In the genomic region with DNA sequence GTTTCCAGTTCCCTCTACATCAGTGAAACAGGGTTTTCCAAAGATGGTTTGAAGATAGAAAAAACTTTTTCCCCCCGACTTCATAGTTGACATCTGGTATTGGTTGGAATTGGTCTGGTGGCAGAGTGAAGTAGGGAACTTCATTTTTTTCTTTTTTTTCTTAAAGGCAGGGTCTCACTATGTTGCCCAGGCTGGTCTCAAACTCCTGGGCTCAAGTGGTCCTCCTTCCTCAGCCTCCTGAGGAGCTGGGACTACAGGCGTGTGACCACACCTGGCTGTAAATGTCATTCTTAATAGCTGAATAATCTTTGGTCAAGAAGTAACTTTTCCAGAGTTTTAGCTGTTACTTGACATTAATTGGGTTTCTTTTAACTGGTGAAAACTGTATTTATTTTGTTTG, we compare ENCODE assay signal across 2 cellular contexts.
TF ChIP-seq lines count a peak whose summit lies in the region.

No MANE protein-coding gene starts in this region.

TF ChIP-seq in WTC11, 78 proteins besides CTCF, POLR2A, EP300 and RAD21:
- TF ChIP-seq GTF2I (CRISPR knock-in tag; conservative IDR thresholded peaks at IDR 0.05) = no peak
- TF ChIP-seq ZNF121 (CRISPR knock-in tag; IDR thresholded peaks at IDR 0.05) = peak; percentile 97
- TF ChIP-seq, protein P1, sequence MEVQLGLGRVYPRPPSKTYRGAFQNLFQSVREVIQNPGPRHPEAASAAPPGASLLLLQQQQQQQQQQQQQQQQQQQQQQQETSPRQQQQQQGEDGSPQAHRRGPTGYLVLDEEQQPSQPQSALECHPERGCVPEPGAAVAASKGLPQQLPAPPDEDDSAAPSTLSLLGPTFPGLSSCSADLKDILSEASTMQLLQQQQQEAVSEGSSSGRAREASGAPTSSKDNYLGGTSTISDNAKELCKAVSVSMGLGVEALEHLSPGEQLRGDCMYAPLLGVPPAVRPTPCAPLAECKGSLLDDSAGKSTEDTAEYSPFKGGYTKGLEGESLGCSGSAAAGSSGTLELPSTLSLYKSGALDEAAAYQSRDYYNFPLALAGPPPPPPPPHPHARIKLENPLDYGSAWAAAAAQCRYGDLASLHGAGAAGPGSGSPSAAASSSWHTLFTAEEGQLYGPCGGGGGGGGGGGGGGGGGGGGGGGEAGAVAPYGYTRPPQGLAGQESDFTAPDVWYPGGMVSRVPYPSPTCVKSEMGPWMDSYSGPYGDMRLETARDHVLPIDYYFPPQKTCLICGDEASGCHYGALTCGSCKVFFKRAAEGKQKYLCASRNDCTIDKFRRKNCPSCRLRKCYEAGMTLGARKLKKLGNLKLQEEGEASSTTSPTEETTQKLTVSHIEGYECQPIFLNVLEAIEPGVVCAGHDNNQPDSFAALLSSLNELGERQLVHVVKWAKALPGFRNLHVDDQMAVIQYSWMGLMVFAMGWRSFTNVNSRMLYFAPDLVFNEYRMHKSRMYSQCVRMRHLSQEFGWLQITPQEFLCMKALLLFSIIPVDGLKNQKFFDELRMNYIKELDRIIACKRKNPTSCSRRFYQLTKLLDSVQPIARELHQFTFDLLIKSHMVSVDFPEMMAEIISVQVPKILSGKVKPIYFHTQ (CRISPR knock-in tag; IDR thresholded peaks at IDR 0.05) = 0 out of 2 replicates have a peak, but pooled peaks have one; percentile 39

TF ChIP-seq in H1, 55 proteins besides CTCF, POLR2A, EP300 and RAD21:
- TF ChIP-seq SP1 (IDR thresholded peaks at IDR 0.05; ENCODE audit: low read depth, low read length) (no peak), RBBP5 (IDR thresholded peaks at IDR 0.05; ENCODE audit: borderline replicate concordance, low read depth, low read length) (no peak), SIRT6 (IDR thresholded peaks at IDR 0.05; ENCODE audit: low read length) (no peak), SP4 (IDR thresholded peaks at IDR 0.05; ENCODE audit: low read length) (no peak), GTF2F1 (IDR thresholded peaks at IDR 0.05; ENCODE audit: borderline replicate concordance, low read depth, low read length) (no peak), CHD2 (IDR thresholded peaks at IDR 0.05; ENCODE audit: low read length) (no peak), KDM1A (IDR thresholded peaks at IDR 0.05; ENCODE audit: borderline replicate concordance, low read length) (peak; percentile 68; the same call in 1 of the 2 replicates)
- TF ChIP-seq, protein P2, sequence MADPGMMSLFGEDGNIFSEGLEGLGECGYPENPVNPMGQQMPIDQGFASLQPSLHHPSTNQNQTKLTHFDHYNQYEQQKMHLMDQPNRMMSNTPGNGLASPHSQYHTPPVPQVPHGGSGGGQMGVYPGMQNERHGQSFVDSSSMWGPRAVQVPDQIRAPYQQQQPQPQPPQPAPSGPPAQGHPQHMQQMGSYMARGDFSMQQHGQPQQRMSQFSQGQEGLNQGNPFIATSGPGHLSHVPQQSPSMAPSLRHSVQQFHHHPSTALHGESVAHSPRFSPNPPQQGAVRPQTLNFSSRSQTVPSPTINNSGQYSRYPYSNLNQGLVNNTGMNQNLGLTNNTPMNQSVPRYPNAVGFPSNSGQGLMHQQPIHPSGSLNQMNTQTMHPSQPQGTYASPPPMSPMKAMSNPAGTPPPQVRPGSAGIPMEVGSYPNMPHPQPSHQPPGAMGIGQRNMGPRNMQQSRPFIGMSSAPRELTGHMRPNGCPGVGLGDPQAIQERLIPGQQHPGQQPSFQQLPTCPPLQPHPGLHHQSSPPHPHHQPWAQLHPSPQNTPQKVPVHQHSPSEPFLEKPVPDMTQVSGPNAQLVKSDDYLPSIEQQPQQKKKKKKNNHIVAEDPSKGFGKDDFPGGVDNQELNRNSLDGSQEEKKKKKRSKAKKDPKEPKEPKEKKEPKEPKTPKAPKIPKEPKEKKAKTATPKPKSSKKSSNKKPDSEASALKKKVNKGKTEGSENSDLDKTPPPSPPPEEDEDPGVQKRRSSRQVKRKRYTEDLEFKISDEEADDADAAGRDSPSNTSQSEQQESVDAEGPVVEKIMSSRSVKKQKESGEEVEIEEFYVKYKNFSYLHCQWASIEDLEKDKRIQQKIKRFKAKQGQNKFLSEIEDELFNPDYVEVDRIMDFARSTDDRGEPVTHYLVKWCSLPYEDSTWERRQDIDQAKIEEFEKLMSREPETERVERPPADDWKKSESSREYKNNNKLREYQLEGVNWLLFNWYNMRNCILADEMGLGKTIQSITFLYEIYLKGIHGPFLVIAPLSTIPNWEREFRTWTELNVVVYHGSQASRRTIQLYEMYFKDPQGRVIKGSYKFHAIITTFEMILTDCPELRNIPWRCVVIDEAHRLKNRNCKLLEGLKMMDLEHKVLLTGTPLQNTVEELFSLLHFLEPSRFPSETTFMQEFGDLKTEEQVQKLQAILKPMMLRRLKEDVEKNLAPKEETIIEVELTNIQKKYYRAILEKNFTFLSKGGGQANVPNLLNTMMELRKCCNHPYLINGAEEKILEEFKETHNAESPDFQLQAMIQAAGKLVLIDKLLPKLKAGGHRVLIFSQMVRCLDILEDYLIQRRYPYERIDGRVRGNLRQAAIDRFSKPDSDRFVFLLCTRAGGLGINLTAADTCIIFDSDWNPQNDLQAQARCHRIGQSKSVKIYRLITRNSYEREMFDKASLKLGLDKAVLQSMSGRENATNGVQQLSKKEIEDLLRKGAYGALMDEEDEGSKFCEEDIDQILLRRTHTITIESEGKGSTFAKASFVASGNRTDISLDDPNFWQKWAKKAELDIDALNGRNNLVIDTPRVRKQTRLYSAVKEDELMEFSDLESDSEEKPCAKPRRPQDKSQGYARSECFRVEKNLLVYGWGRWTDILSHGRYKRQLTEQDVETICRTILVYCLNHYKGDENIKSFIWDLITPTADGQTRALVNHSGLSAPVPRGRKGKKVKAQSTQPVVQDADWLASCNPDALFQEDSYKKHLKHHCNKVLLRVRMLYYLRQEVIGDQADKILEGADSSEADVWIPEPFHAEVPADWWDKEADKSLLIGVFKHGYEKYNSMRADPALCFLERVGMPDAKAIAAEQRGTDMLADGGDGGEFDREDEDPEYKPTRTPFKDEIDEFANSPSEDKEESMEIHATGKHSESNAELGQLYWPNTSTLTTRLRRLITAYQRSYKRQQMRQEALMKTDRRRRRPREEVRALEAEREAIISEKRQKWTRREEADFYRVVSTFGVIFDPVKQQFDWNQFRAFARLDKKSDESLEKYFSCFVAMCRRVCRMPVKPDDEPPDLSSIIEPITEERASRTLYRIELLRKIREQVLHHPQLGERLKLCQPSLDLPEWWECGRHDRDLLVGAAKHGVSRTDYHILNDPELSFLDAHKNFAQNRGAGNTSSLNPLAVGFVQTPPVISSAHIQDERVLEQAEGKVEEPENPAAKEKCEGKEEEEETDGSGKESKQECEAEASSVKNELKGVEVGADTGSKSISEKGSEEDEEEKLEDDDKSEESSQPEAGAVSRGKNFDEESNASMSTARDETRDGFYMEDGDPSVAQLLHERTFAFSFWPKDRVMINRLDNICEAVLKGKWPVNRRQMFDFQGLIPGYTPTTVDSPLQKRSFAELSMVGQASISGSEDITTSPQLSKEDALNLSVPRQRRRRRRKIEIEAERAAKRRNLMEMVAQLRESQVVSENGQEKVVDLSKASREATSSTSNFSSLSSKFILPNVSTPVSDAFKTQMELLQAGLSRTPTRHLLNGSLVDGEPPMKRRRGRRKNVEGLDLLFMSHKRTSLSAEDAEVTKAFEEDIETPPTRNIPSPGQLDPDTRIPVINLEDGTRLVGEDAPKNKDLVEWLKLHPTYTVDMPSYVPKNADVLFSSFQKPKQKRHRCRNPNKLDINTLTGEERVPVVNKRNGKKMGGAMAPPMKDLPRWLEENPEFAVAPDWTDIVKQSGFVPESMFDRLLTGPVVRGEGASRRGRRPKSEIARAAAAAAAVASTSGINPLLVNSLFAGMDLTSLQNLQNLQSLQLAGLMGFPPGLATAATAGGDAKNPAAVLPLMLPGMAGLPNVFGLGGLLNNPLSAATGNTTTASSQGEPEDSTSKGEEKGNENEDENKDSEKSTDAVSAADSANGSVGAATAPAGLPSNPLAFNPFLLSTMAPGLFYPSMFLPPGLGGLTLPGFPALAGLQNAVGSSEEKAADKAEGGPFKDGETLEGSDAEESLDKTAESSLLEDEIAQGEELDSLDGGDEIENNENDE (IDR thresholded peaks at IDR 0.05; ENCODE audit: insufficient replicate concordance, low read length) = no peak
